In the genomic region with DNA sequence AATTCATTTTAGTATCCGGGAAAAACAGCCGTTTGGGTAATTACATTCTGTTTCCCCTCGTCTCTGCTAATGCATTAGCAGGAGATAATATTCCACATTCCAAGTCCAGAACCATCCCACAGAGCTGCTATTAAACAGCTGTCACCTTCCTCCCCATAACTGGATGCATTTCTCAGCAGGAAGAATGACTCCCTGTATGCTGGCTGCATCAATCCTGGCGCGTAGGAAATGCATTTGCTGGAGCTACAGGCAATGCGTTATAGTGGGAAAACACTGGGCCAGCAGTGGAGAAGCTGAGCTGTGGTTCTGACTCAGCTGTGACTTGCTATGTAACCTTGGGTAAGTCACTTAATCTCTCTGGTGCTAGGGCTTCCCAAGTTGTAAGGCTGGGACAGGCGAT, we compare ENCODE assay signal across 22 cellular contexts.
"Had no signal": no experiment of that assay in that cellular context is flagged by ENCODE, and none has a peak within 500 bp of the region (broad histone marks: within the 10 kb centered on the region; RNA-seq: fewer than 3 reads in every experiment).

No MANE protein-coding gene starts in this region.

- H3K4me1 ChIP-seq: ascending aorta, foreskin keratinocyte, left lung, psoas muscle, right lobe of liver, transverse colon had no signal

- H3K4me3 Mint-ChIP-seq: activated CD8-positive, alpha-beta T cell treated with anti-CD3 and anti-CD28 coated beads for 36 hours; activated naive CD8-positive, alpha-beta T cell treated with anti-CD3 and anti-CD28 coated beads for 36 hours; activated T-cell treated with anti-CD3 and anti-CD28 coated beads, Interleukin-2, amount 50 U/mL, for 72 hours; nephron; stimulated activated naive B cell treated with anti-CD40 and anti-IgM and Interleukin-4, amounts not matched to agents 10 μg/mL and 1 μg/mL and 100 μg/mL, for 72 hours had no signal

- H3K36me3 Mint-ChIP-seq: activated naive CD8-positive, alpha-beta T cell treated with anti-CD3 and anti-CD28 coated beads for 36 hours; stimulated activated naive B cell treated with anti-CD40 and anti-IgM and Interleukin-4, amounts not matched to agents 10 μg/mL and 1 μg/mL and 100 μg/mL, for 72 hours had no signal

- H3K4me1 Mint-ChIP-seq: activated naive CD8-positive, alpha-beta T cell treated with anti-CD3 and anti-CD28 coated beads for 36 hours; stimulated activated naive B cell treated with anti-CD40 and anti-IgM and Interleukin-4, amounts not matched to agents 10 μg/mL and 1 μg/mL and 100 μg/mL, for 72 hours had no signal

- H3K36me3 ChIP-seq: ascending aorta, left lung, right lobe of liver, transverse colon had no signal

- H3K27me3 ChIP-seq: ascending aorta, right lobe of liver, transverse colon had no signal

- H3K9me3 Mint-ChIP-seq: activated CD8-positive, alpha-beta T cell treated with anti-CD3 and anti-CD28 coated beads for 36 hours; activated naive CD8-positive, alpha-beta T cell treated with anti-CD3 and anti-CD28 coated beads for 36 hours; activated T-cell treated with anti-CD3 and anti-CD28 coated beads, Interleukin-2, amount 50 U/mL, for 72 hours; nephron; stimulated activated naive B cell treated with anti-CD40 and anti-IgM and Interleukin-4, amounts not matched to agents 10 μg/mL and 1 μg/mL and 100 μg/mL, for 72 hours had no signal

- ATAC-seq: activated CD8-positive, alpha-beta T cell treated with anti-CD3 and anti-CD28 coated beads for 36 hours; activated T-cell treated with anti-CD3 and anti-CD28 coated beads, Interleukin-2, amount 50 U/mL, for 72 hours; foreskin keratinocyte; left lung; psoas muscle; right lobe of liver; stimulated activated naive B cell treated with anti-CD40 and anti-IgM and Interleukin-4, amounts not matched to agents 10 μg/mL and 1 μg/mL and 100 μg/mL, for 72 hours had no signal

- FAIRE-seq: endothelial cell of umbilical vein, islet of Langerhans had no signal

- DNase-seq: activated CD4-positive, alpha-beta T cell treated with anti-CD3 and anti-CD28 coated beads for 4 hours; activated CD8-positive, alpha-beta memory T cell treated with anti-CD3 and anti-CD28 coated beads, Interleukin-2, amount 50 U/mL, for 4 hours; activated CD8-positive, alpha-beta T cell treated with anti-CD3 and anti-CD28 coated beads for 36 hours; activated gamma-delta T cell treated with Interleukin-2 at 50 U/mL for 16 hours; activated naive CD8-positive, alpha-beta T cell treated with anti-CD3 and anti-CD28 coated beads for 36 hours; activated T-cell treated with anti-CD3 and anti-CD28 coated beads, Interleukin-2, amount 50 U/mL, for 72 hours; effector CD4-positive, alpha-beta T cell; foreskin keratinocyte; head of caudate nucleus; left lung; psoas muscle; right lobe of liver; stimulated activated CD4-positive, alpha-beta T cell treated with anti-CD3 and anti-CD28 coated beads, Interleukin-2, amount 100 ng/mL, for 24 hours; stimulated activated naive B cell treated with anti-CD40 and anti-IgM and Interleukin-4, amounts not matched to agents 10 μg/mL and 1 μg/mL and 100 μg/mL, for 72 hours; substantia nigra; T1000; transverse colon had no signal

- H3K27ac ChIP-seq: ascending aorta, coronary artery, foreskin keratinocyte, left lung, psoas muscle, right lobe of liver, transverse colon had no signal

- H3K27ac Mint-ChIP-seq: activated CD8-positive, alpha-beta T cell treated with anti-CD3 and anti-CD28 coated beads for 36 hours; activated naive CD8-positive, alpha-beta T cell treated with anti-CD3 and anti-CD28 coated beads for 36 hours; activated T-cell treated with anti-CD3 and anti-CD28 coated beads, Interleukin-2, amount 50 U/mL, for 72 hours; nephron; stimulated activated naive B cell treated with anti-CD40 and anti-IgM and Interleukin-4, amounts not matched to agents 10 μg/mL and 1 μg/mL and 100 μg/mL, for 72 hours had no signal

- H3K4me3 ChIP-seq: ascending aorta, coronary artery, left lung, psoas muscle, right lobe of liver, transverse colon had no signal

- H3K9me3 ChIP-seq: ascending aorta, left lung, psoas muscle, right lobe of liver, transverse colon had no signal
